Comparison of ENCODE assay signal across 1 cellular context in genomic region chr2:38922389-38922788, GRCh38.
TF ChIP-seq lines count a peak whose summit lies in the region.

No MANE protein-coding gene starts in this region.

TF ChIP-seq in HepG2, 621 proteins besides CTCF, POLR2A, EP300 and RAD21 (continued from another document):
- peak; percentile 53; the same call in 1 of the 2 replicates for TF ChIP-seq PAXIP1 (CRISPR knock-in tag; conservative IDR thresholded peaks at IDR 0.05)
- TF ChIP-seq ZNF775 (CRISPR knock-in tag; IDR thresholded peaks at IDR 0.05; ENCODE audit: borderline replicate concordance), result no peak
- TF ChIP-seq SKIL (CRISPR knock-in tag; IDR thresholded peaks at IDR 0.05; ENCODE audit: borderline replicate concordance), result peak; percentile 31; the same call in 1 of the 2 replicates
- TF ChIP-seq FOXP1 (IDR thresholded peaks at IDR 0.05), result no peak
- no peak for TF ChIP-seq FOXP1 (CRISPR knock-in tag; IDR thresholded peaks at IDR 0.05)
- TF ChIP-seq TBL1XR1 (IDR thresholded peaks at IDR 0.05; ENCODE audit: borderline replicate concordance, low read length, partially characterized antibody), result peak; percentile 44
- no peak for TF ChIP-seq ZBTB49 (CRISPR knock-in tag; IDR thresholded peaks at IDR 0.05; ENCODE audit: borderline replicate concordance)
- no peak for TF ChIP-seq IRF1 (CRISPR knock-in tag; IDR thresholded peaks at IDR 0.05; ENCODE audit: low read depth)
- no peak for TF ChIP-seq MTA1 (CRISPR knock-in tag; IDR thresholded peaks at IDR 0.05; ENCODE audit: borderline replicate concordance)
- peak; percentile 42; the same call in 1 of the 2 replicates for TF ChIP-seq RARA (CRISPR knock-in tag; IDR thresholded peaks at IDR 0.05)
- TF ChIP-seq RBFOX2 (IDR thresholded peaks at IDR 0.05; ENCODE audit: low read depth, low read length), result no peak
- TF ChIP-seq PLSCR1 (CRISPR knock-in tag; IDR thresholded peaks at IDR 0.05; ENCODE audit: borderline replicate concordance), result no peak
- TF ChIP-seq ZNF530 (CRISPR knock-in tag; IDR thresholded peaks at IDR 0.05; ENCODE audit: low read depth), result no peak
- TF ChIP-seq ZFYVE20 (CRISPR knock-in tag; IDR thresholded peaks at IDR 0.05; ENCODE audit: borderline replicate concordance, low read depth), result no peak
- TF ChIP-seq NR2F2 (IDR thresholded peaks at IDR 0.05; ENCODE audit: borderline replicate concordance, low read depth), result no peak; the same call in 1 of the 2 replicates
- TF ChIP-seq SOX5 (CRISPR knock-in tag; IDR thresholded peaks at IDR 0.05; ENCODE audit: borderline replicate concordance), result peak; percentile 63; the same call in 1 of the 2 replicates
- no peak for TF ChIP-seq SOX6 (IDR thresholded peaks at IDR 0.05)
- peak; percentile 67; the same call in 1 of the 2 replicates for TF ChIP-seq SOX6 (CRISPR knock-in tag; IDR thresholded peaks at IDR 0.05)
- peak; percentile 88; the same call in 1 of the 2 replicates for TF ChIP-seq RORA (CRISPR knock-in tag; IDR thresholded peaks at IDR 0.05)
